2 cellular contexts compared by ENCODE assay signal in the genomic region with DNA sequence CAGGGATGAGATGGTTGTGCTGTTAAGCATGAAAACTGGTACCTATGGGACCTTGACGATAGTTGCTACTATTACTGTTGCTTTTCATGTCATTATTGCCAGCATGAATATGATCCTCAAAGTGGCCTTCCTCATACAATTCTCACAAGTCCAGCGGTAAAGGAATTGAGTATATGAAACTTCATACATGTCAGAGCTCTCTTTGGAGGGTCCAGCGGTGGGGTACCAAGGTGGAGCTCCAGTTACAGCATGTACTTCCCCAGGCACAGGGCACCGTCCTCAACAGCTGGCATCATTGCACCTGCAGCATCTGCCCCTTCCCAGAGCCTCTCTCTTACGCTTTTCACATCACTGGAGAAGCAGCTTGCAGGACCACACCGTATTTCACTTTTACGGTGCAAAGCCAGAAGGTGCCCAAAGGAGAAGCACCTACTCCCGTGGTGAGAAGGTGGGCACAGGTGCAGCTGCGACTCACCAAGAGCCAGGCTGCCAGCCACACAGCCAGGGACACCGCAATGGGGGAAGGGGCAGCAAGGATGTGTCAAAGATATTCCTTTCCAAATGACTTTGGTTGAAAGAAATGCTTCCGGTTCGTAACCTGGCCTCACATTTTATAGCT.
TF ChIP-seq lines count a peak whose summit lies in the region.

No MANE protein-coding gene starts in this region.

TF ChIP-seq in GM12878, 131 proteins besides CTCF, POLR2A, EP300 and RAD21:
- no peak for TF ChIP-seq DPF2 (IDR thresholded peaks at IDR 0.05)
- TF ChIP-seq KLF5 (IDR thresholded peaks at IDR 0.05; ENCODE audit: partially characterized antibody): peak; percentile 26
TF ChIP-seq in GM12878: peak in this region for 1.

TF ChIP-seq in neural cell, 6 proteins besides CTCF, POLR2A, EP300 and RAD21:
- TF ChIP-seq MXI1 (conservative IDR thresholded peaks at IDR 0.05; ENCODE audit: poor library complexity, severe bottlenecking): no peak
- no peak for TF ChIP-seq POLR2AphosphoS5 (IDR thresholded peaks at IDR 0.05)
- no peak for TF ChIP-seq EZH2 (IDR thresholded peaks at IDR 0.05; ENCODE audit: borderline replicate concordance, insufficient read depth, low read length, poor library complexity, severe bottlenecking)
- TF ChIP-seq, protein P1, sequence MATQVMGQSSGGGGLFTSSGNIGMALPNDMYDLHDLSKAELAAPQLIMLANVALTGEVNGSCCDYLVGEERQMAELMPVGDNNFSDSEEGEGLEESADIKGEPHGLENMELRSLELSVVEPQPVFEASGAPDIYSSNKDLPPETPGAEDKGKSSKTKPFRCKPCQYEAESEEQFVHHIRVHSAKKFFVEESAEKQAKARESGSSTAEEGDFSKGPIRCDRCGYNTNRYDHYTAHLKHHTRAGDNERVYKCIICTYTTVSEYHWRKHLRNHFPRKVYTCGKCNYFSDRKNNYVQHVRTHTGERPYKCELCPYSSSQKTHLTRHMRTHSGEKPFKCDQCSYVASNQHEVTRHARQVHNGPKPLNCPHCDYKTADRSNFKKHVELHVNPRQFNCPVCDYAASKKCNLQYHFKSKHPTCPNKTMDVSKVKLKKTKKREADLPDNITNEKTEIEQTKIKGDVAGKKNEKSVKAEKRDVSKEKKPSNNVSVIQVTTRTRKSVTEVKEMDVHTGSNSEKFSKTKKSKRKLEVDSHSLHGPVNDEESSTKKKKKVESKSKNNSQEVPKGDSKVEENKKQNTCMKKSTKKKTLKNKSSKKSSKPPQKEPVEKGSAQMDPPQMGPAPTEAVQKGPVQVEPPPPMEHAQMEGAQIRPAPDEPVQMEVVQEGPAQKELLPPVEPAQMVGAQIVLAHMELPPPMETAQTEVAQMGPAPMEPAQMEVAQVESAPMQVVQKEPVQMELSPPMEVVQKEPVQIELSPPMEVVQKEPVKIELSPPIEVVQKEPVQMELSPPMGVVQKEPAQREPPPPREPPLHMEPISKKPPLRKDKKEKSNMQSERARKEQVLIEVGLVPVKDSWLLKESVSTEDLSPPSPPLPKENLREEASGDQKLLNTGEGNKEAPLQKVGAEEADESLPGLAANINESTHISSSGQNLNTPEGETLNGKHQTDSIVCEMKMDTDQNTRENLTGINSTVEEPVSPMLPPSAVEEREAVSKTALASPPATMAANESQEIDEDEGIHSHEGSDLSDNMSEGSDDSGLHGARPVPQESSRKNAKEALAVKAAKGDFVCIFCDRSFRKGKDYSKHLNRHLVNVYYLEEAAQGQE (IDR thresholded peaks at IDR 0.05; ENCODE audit: borderline replicate concordance): no peak
- TF ChIP-seq TAF1 (IDR thresholded peaks at IDR 0.05; ENCODE audit: low read depth): no peak
- TF ChIP-seq SMC3 (conservative IDR thresholded peaks at IDR 0.05; ENCODE audit: poor library complexity): no peak
TF ChIP-seq in neural cell: peak in this region for 0.
